In genomic region chr1:230205719-230206198, GRCh38 we compare ENCODE assay signal across 16 cellular contexts.
DNase-seq lines count a peak whose midpoint lies in the region; ATAC-seq and TF ChIP-seq lines count a peak whose summit lies in the region.
"Had no signal": no experiment of that assay in that cellular context is flagged by ENCODE, and none has a peak within 500 bp of the region (broad histone marks: within the 10 kb centered on the region; RNA-seq: fewer than 3 reads in every experiment).

No MANE protein-coding gene starts in this region.

- no peaks in the 10 kb centered on the region for H3K9me3 Mint-ChIP-seq in Calu3 (ENCODE audit: low read depth, unreplicated experiment)
- H3K9me3 Mint-ChIP-seq: CD4-positive, CD25-positive, alpha-beta regulatory T cell; stimulated activated naive B cell treated with anti-CD40 and anti-IgM and Interleukin-4, amounts not matched to agents 10 μg/mL and 1 μg/mL and 100 μg/mL, for 72 hours had no signal

- no TSS peak for BruUV-seq in Calu3 (replicated peaks; lab: Mats Ljungman, UMichigan)

- peak; percentile 17 for ATAC-seq in left ventricle myocardium superior
- no peak for ATAC-seq in GM19328 (IDR thresholded peaks at IDR 0.05; ENCODE audit: unreplicated experiment)
- ATAC-seq in GM19452 (IDR thresholded peaks at IDR 0.05; ENCODE audit: unreplicated experiment) = no peak
- ATAC-seq: stimulated activated naive B cell treated with anti-CD40 and anti-IgM and Interleukin-4, amounts not matched to agents 10 μg/mL and 1 μg/mL and 100 μg/mL, for 72 hours; T-helper 17 cell had no signal

- peak overlapping the region; percentile 31 for H3K27ac Mint-ChIP-seq in Calu3 (ENCODE audit: unreplicated experiment)
- H3K27ac Mint-ChIP-seq: T-helper 17 cell had no signal

- no peak for TF ChIP-seq CTCF in Calu3 (IDR thresholded peaks at IDR 0.05; ENCODE audit: unreplicated experiment)
- TF ChIP-seq CTCF in foreskin fibroblast (IDR thresholded peaks at IDR 0.05; ENCODE audit: low read depth, low read length) = no peak

- CTCF ChIA-PET in Calu3 (lab: Charles Lee) = interaction anchor here (1.1 to 1.4 kb wide), 4 partner anchors 9 to 647 kb away, joined by 3 to 6 read pairs (median 4); no protein-coding TSS in a partner anchor

- peak; percentile 13 for DNase-seq in Calu3
- DNase-seq in amniotic epithelial cell (ENCODE audit: low read depth) = peak; percentile 90
- DNase-seq in left ventricle myocardium superior = no peak
- peak; percentile 57 for DNase-seq in pulmonary artery endothelial cell (ENCODE audit: low read depth, low spot score)
- no peak for DNase-seq in activated effector memory CD4-positive, alpha-beta T cell treated with Interleukin-2 at 50 U/mL for 16 hours
- DNase-seq in foreskin fibroblast = no peak
- DNase-seq: activated CD4-positive, alpha-beta T cell treated with anti-CD3 and anti-CD28 coated beads, Interleukin-2, amount 50 U/mL, for 4 hours; CD4-positive, CD25-positive, alpha-beta regulatory T cell; KBM-7; NCI-H1417 treated with DMSO at 0.1 percent for 48 hours; NCI-H526; stimulated activated CD4-positive, alpha-beta T cell treated with anti-CD3 and anti-CD28 coated beads, Interleukin-4, amount 100 ng/mL, for 24 hours; stimulated activated naive B cell treated with anti-CD40 and anti-IgM and Interleukin-4, amounts not matched to agents 10 μg/mL and 1 μg/mL and 100 μg/mL, for 72 hours; T-helper 17 cell had no signal

- intact Hi-C loops in Calu3 (cut with micrococcal nuclease; ENCODE audit: unreplicated experiment) (loop anchor here (5.0 kb wide), 1 partner anchor 98 kb away; no protein-coding TSS in a partner anchor), left ventricle myocardium superior (cut with micrococcal nuclease) (no loop called here)

- no peak overlapping the region for H3K4me3 ChIP-seq in foreskin fibroblast (ENCODE audit: low read depth in 1 of 2, low read length in 2 of 2)

- peaks cover 87% of the 10 kb centered on the region for H3K4me1 Mint-ChIP-seq in Calu3 (ENCODE audit: low read depth, unreplicated experiment)

- no peak overlapping the region for H3K4me3 Mint-ChIP-seq in Calu3 (ENCODE audit: low read depth, unreplicated experiment)
- H3K4me3 Mint-ChIP-seq: stimulated activated naive B cell treated with anti-CD40 and anti-IgM and Interleukin-4, amounts not matched to agents 10 μg/mL and 1 μg/mL and 100 μg/mL, for 72 hours; T-helper 17 cell had no signal

- H3K36me3 Mint-ChIP-seq in Calu3 (ENCODE audit: insufficient read depth, unreplicated experiment) = peaks cover 12% of the 10 kb centered on the region

- no peaks in the 10 kb centered on the region for H3K27me3 Mint-ChIP-seq in Calu3 (ENCODE audit: unreplicated experiment)
- H3K27me3 Mint-ChIP-seq: CD4-positive, CD25-positive, alpha-beta regulatory T cell; stimulated activated naive B cell treated with anti-CD40 and anti-IgM and Interleukin-4, amounts not matched to agents 10 μg/mL and 1 μg/mL and 100 μg/mL, for 72 hours; T-helper 17 cell had no signal

Comparison
In these comparisons a context has a peak if more than half of its experiments do, and no peak if none do; other contexts are left out.
1. DNase-seq: peak in Calu3 (single experiment), amniotic epithelial cell (single experiment) and pulmonary artery endothelial cell (single experiment); none in left ventricle myocardium superior (single experiment), activated effector memory CD4-positive, alpha-beta T cell treated with Interleukin-2 at 50 U/mL for 16 hours (single experiment) and foreskin fibroblast (0 of 2).